Comparison of ENCODE assay signal across 5 cellular contexts in the genomic region with DNA sequence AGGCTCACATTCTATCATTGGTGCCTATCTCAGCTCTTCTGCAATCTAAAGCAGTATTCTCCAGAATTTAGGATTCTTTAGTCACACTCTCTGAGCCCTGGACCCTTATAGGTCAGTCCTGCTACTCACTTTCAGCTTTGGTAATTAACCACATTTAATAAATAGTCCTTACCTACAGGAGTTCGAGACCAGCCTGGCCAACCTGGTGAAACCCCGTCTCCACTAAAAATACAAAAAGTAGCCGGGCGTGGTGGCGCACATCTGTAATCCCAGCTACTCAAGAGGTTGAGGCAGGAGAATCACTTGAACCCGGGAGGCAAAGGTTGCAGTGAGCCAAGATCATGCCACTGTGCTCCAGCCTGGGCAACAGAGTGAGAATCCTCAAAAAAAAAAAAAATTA. TPM values are rescaled to one million over a fixed set of nuclear protein-coding genes. Genes with fewer than 3 reads are reported as not detected.
DNase-seq lines count a peak whose midpoint lies in the region; ATAC-seq, FAIRE-seq and TF ChIP-seq lines count a peak whose summit lies in the region.
"Not testable (repeated sequence)": the region's sequence is repeated elsewhere in the genome, so short reads cannot be mapped to it uniquely, and the experiment has no call there.

No MANE protein-coding gene starts in this region.

- WGBS in HepG2 (ENCODE audit: low lambda C conversion rate), result 100% methylated on average over 6 of the region's 6 CpGs

- H3K9me3 Mint-ChIP-seq in activated CD8-positive, alpha-beta T cell treated with anti-CD3 and anti-CD28 coated beads for 36 hours; activated naive CD8-positive, alpha-beta T cell (ENCODE audit: low read depth); stimulated activated effector memory CD8-positive, alpha-beta T cell treated with anti-CD3 and anti-CD28 coated beads, Interleukin-12 subunit alpha, Interleukin-12 subunit beta, amount 100 ng/mL, for 72 hours: not testable (repeated sequence)

- not testable (repeated sequence) for TF ChIP-seq RAD21 in HepG2 (CRISPR knock-in tag; IDR thresholded peaks at IDR 0.05)

- CTCF ChIA-PET in activated CD8-positive, alpha-beta T cell treated with anti-CD3 and anti-CD28 coated beads for 36 hours (lab: Charles Lee), result interaction anchor here (1.0 kb wide), 1 partner anchor 55 kb away, joined by 3 read pairs; a partner anchor contains a TSS
- CTCF ChIA-PET in HepG2 (lab: Yijun Ruan, JAX; ENCODE audit: low intra/inter-chr PET ratio, low total read pairs), result not testable (repeated sequence)

- intact Hi-C loops in activated CD8-positive, alpha-beta T cell treated with anti-CD3 and anti-CD28 coated beads for 36 hours (cut with micrococcal nuclease); HepG2 (cut with micrococcal nuclease; ENCODE audit: unreplicated experiment): not testable (repeated sequence)

- peaks cover 20% of the 10 kb centered on the region for H4K20me1 ChIP-seq in HepG2 (ENCODE audit: insufficient read depth, low read length)

- H3K27me3 ChIP-seq in SJSA1 (replicated peaks); HepG2 (ENCODE audit: control insufficient read depth in 1 of 2, insufficient read depth in 2 of 2, low read length in 2 of 2): not testable (repeated sequence)

- peak overlapping the region; percentile 57 for H3K27ac Mint-ChIP-seq in activated CD8-positive, alpha-beta T cell treated with anti-CD3 and anti-CD28 coated beads for 36 hours
- peak overlapping the region; percentile 80 for H3K27ac Mint-ChIP-seq in activated naive CD8-positive, alpha-beta T cell
- H3K27ac Mint-ChIP-seq in stimulated activated effector memory CD8-positive, alpha-beta T cell treated with anti-CD3 and anti-CD28 coated beads, Interleukin-12 subunit alpha, Interleukin-12 subunit beta, amount 100 ng/mL, for 72 hours, result peak overlapping the region; percentile 78

- peaks cover 23% of the 10 kb centered on the region for H3K4me1 Mint-ChIP-seq in activated CD8-positive, alpha-beta T cell treated with anti-CD3 and anti-CD28 coated beads for 36 hours (ENCODE audit: low read depth)
- peaks cover 23% of the 10 kb centered on the region for H3K4me1 Mint-ChIP-seq in activated naive CD8-positive, alpha-beta T cell (ENCODE audit: low read depth)
- H3K4me1 Mint-ChIP-seq in stimulated activated effector memory CD8-positive, alpha-beta T cell treated with anti-CD3 and anti-CD28 coated beads, Interleukin-12 subunit alpha, Interleukin-12 subunit beta, amount 100 ng/mL, for 72 hours, result peaks cover 31% of the 10 kb centered on the region

- peaks cover 100% of the 10 kb centered on the region for H3K36me3 ChIP-seq in SJSA1
- peaks cover 32 to 77% of the 10 kb centered on the region in 2 experiments for H3K36me3 ChIP-seq in HepG2 (replicated peaks in 1 of 2; ENCODE audit: control insufficient read depth in 1 of 2, insufficient read depth in 2 of 2, low read length in 2 of 2)

- ATAC-seq in activated CD8-positive, alpha-beta T cell treated with anti-CD3 and anti-CD28 coated beads for 36 hours; HepG2; stimulated activated effector memory CD8-positive, alpha-beta T cell treated with anti-CD3 and anti-CD28 coated beads, Interleukin-12 subunit alpha, Interleukin-12 subunit beta, amount 100 ng/mL, for 72 hours: not testable (repeated sequence)

- not testable (repeated sequence) for H3K4me2 ChIP-seq in HepG2 (ENCODE audit: low read depth, low read length)

- H3K27ac ChIP-seq in SJSA1; HepG2 (ENCODE audit: extremely low read length, insufficient read depth, low read length): not testable (repeated sequence)

- TF ChIP-seq POLR2A in HepG2 (IDR thresholded peaks at IDR 0.05; ENCODE audit: insufficient read depth in 1 of 2, low read depth in 2 of 2, low read length in 2 of 2), result not testable (repeated sequence)

- BruUV-seq in HepG2 (replicated peaks; lab: Mats Ljungman, UMichigan), result not testable (repeated sequence)

- not testable (repeated sequence) for TF ChIP-seq CTCF in activated CD8-positive, alpha-beta T cell treated with anti-CD3 and anti-CD28 coated beads for 36 hours (IDR thresholded peaks at IDR 0.05); HepG2 (CRISPR knock-in tag; IDR thresholded peaks at IDR 0.05)

- not testable (repeated sequence) for H3K4me3 Mint-ChIP-seq in activated CD8-positive, alpha-beta T cell treated with anti-CD3 and anti-CD28 coated beads for 36 hours; activated naive CD8-positive, alpha-beta T cell; stimulated activated effector memory CD8-positive, alpha-beta T cell treated with anti-CD3 and anti-CD28 coated beads, Interleukin-12 subunit alpha, Interleukin-12 subunit beta, amount 100 ng/mL, for 72 hours

- not testable (repeated sequence) for H3K79me2 ChIP-seq in HepG2 (ENCODE audit: insufficient read depth, low read length)

- H3K4me1 ChIP-seq in SJSA1 (replicated peaks) (peaks cover 18% of the 10 kb centered on the region), HepG2 (ENCODE audit: insufficient read depth, low read length) (peaks cover 12% of the 10 kb centered on the region)

- in situ Hi-C loops in HepG2 (cut with HindIII; ENCODE audit: extremely low pct_ligation_motif_present, low pct_unique_long_range_greater_than_20kb), result not testable (repeated sequence)

- peak; percentile 78 to 89 for DNase-seq in SJSA1 (ENCODE audit: low read depth in 1 of 2, low spot score in 2 of 2)
- not testable (repeated sequence) for DNase-seq in activated CD8-positive, alpha-beta T cell treated with anti-CD3 and anti-CD28 coated beads for 36 hours; HepG2 (ENCODE audit: low spot score); stimulated activated effector memory CD8-positive, alpha-beta T cell treated with anti-CD3 and anti-CD28 coated beads, Interleukin-12 subunit alpha, Interleukin-12 subunit beta, amount 100 ng/mL, for 72 hours (ENCODE audit: low spot score in 2 of 2)

- not testable (repeated sequence) for FAIRE-seq in HepG2 (lab: Jason Lieb, UNC)

- H3K36me3 Mint-ChIP-seq in activated CD8-positive, alpha-beta T cell treated with anti-CD3 and anti-CD28 coated beads for 36 hours (ENCODE audit: low read depth), result peaks cover 72% of the 10 kb centered on the region
- H3K36me3 Mint-ChIP-seq in activated naive CD8-positive, alpha-beta T cell, result not testable (repeated sequence)
- peaks cover 100% of the 10 kb centered on the region for H3K36me3 Mint-ChIP-seq in stimulated activated effector memory CD8-positive, alpha-beta T cell treated with anti-CD3 and anti-CD28 coated beads, Interleukin-12 subunit alpha, Interleukin-12 subunit beta, amount 100 ng/mL, for 72 hours

- not testable (repeated sequence) for H3K27me3 Mint-ChIP-seq in activated CD8-positive, alpha-beta T cell treated with anti-CD3 and anti-CD28 coated beads for 36 hours; activated naive CD8-positive, alpha-beta T cell

- H3K9me3 ChIP-seq in SJSA1 (replicated peaks); HepG2 (ENCODE audit: low read length): not testable (repeated sequence)

- not testable (repeated sequence) for TF ChIP-seq EP300 in HepG2 (IDR thresholded peaks at IDR 0.05; ENCODE audit: low read depth in 2 of 2, low read length in 2 of 2); HepG2 (CRISPR knock-in tag; IDR thresholded peaks at IDR 0.05; ENCODE audit: borderline replicate concordance)

- H2AFZ ChIP-seq in HepG2 (ENCODE audit: low read length), result not testable (repeated sequence)

- H3K4me3 ChIP-seq in SJSA1; HepG2 (replicated peaks in 1 of 3; ENCODE audit: insufficient read depth in 1 of 3, low read depth in 2 of 3, low read length in 3 of 3): not testable (repeated sequence)

- not testable (repeated sequence) for H3K9ac ChIP-seq in HepG2 (ENCODE audit: insufficient read depth, low read depth, low read length)

- POLR2A ChIA-PET in activated CD8-positive, alpha-beta T cell treated with anti-CD3 and anti-CD28 coated beads for 36 hours (lab: Charles Lee), result interaction anchor here (2.0 kb wide), 1 partner anchor 34 kb away, joined by 6 read pairs; a partner anchor contains a TSS
- POLR2A ChIA-PET in HepG2 (lab: Yijun Ruan, JAX), result not testable (repeated sequence)

RNA-seq across cellular contexts. Expression of a gene that starts 6.6 kb away (rescaled TPM):
- 564 and 686 TPM in 2 replicates for total RNA-seq in SJSA1 (2014; rRNA removed; shearing (Covaris generic))
- total RNA-seq in activated CD8-positive, alpha-beta T cell treated with anti-CD3 and anti-CD28 coated beads for 36 hours, result 10 to 100 TPM; 28.0 TPM
- 17.5 and 27.5 TPM in 2 replicates for total RNA-seq in HepG2 (2016; rRNA removed; fragmentation: Illumina TruSeq; extraction: Trizol)
- total RNA-seq in HepG2 (2016; cell fraction: cytosol; rRNA removed; fragmentation: Illumina TruSeq; extraction: Trizol; ENCODE audit: low read depth), result 13.2 and 15.7 TPM in 2 replicates
- 20.9 and 30.4 TPM in 2 replicates for total RNA-seq in HepG2 (2016; cell fraction: insoluble cytoplasmic fraction; rRNA removed; fragmentation: Illumina TruSeq; extraction: Trizol)
- total RNA-seq in HepG2 (2016; cell fraction: membrane; rRNA removed; fragmentation: Illumina TruSeq; extraction: Trizol), result 15.9 and 19.3 TPM in 2 replicates
- 37.8 and 43.6 TPM in 2 replicates for total RNA-seq in HepG2 (2016; cell fraction: nucleus; rRNA removed; fragmentation: Illumina TruSeq; extraction: Trizol)
- 45.2 and 48.7 TPM in 2 replicates for polyA plus RNA-seq in HepG2 (2011; rRNA removed)
- 22.9 and 23.5 TPM in 2 replicates for polyA plus RNA-seq in HepG2 (2011; cell fraction: cytosol; rRNA removed)
- polyA plus RNA-seq in HepG2 (2011; cell fraction: nucleus; rRNA removed), result 90.1 and 90.7 TPM in 2 replicates
- polyA plus RNA-seq in HepG2 (2012), result 29.8 and 51.1 TPM in 2 replicates
- polyA plus RNA-seq in HepG2 (2016; cell fraction: cytosol; fragmentation: Illumina TruSeq; extraction: Trizol; ENCODE audit: low read depth), result 8.3 and 8.5 TPM in 2 replicates
- 16.7 and 17.7 TPM in 2 replicates for polyA plus RNA-seq in HepG2 (2016; cell fraction: insoluble cytoplasmic fraction; fragmentation: Illumina TruSeq; extraction: Trizol; ENCODE audit: low read depth)
- 9.9 and 11.5 TPM in 2 replicates for polyA plus RNA-seq in HepG2 (2016; cell fraction: membrane; fragmentation: Illumina TruSeq; extraction: Trizol; ENCODE audit: low read depth)
- 85.6 and 93.4 TPM in 2 replicates for polyA plus RNA-seq in HepG2 (2016; cell fraction: nucleus; fragmentation: Illumina TruSeq; extraction: Trizol; ENCODE audit: insufficient read depth, low read depth)
- polyA minus RNA-seq in HepG2 (2011; rRNA and poly(A)+ RNA removed; ENCODE audit: low replicate concordance), result 11.9 and 14.2 TPM in 2 replicates
- 6.3 and 7.4 TPM in 2 replicates for polyA minus RNA-seq in HepG2 (2011; cell fraction: cytosol; rRNA and poly(A)+ RNA removed)
- polyA minus RNA-seq in HepG2 (2011; cell fraction: nucleus; rRNA and poly(A)+ RNA removed), result 43.4 and 45.6 TPM in 2 replicates

RNA-seq across cellular contexts. Expression of a gene that starts 8.9 kb away (rescaled TPM):
- total RNA-seq in SJSA1 (2014; rRNA removed; shearing (Covaris generic)), result 63.3 and 70.5 TPM in 2 replicates
- 10 to 100 TPM; 46.5 to 47.3 TPM for total RNA-seq in activated CD8-positive, alpha-beta T cell treated with anti-CD3 and anti-CD28 coated beads for 36 hours
- total RNA-seq in HepG2 (2016; rRNA removed; fragmentation: Illumina TruSeq; extraction: Trizol), result 4.1 and 5.1 TPM in 2 replicates
- total RNA-seq in HepG2 (2016; cell fraction: cytosol; rRNA removed; fragmentation: Illumina TruSeq; extraction: Trizol; ENCODE audit: low read depth), result 4.8 and 5.3 TPM in 2 replicates
- 4.0 and 5.3 TPM in 2 replicates for total RNA-seq in HepG2 (2016; cell fraction: insoluble cytoplasmic fraction; rRNA removed; fragmentation: Illumina TruSeq; extraction: Trizol)
- total RNA-seq in HepG2 (2016; cell fraction: membrane; rRNA removed; fragmentation: Illumina TruSeq; extraction: Trizol), result 6.2 and 8.8 TPM in 2 replicates
- 6.5 and 10.2 TPM in 2 replicates for total RNA-seq in HepG2 (2016; cell fraction: nucleus; rRNA removed; fragmentation: Illumina TruSeq; extraction: Trizol)
- 5.9 and 6.1 TPM in 2 replicates for polyA plus RNA-seq in HepG2 (2011; rRNA removed)
- 1.1 and 1.8 TPM in 2 replicates for polyA plus RNA-seq in HepG2 (2011; cell fraction: cytosol; rRNA removed)
- polyA plus RNA-seq in HepG2 (2011; cell fraction: nucleus; rRNA removed), result 36.0 and 45.9 TPM in 2 replicates
- 22.8 and 22.9 TPM in 2 replicates for polyA plus RNA-seq in HepG2 (2012)
- polyA plus RNA-seq in HepG2 (2016; cell fraction: cytosol; fragmentation: Illumina TruSeq; extraction: Trizol; ENCODE audit: low read depth), result 3.4 and 4.1 TPM in 2 replicates
- polyA plus RNA-seq in HepG2 (2016; cell fraction: insoluble cytoplasmic fraction; fragmentation: Illumina TruSeq; extraction: Trizol; ENCODE audit: low read depth), result 15.7 and 15.8 TPM in 2 replicates
- 16.1 and 18.3 TPM in 2 replicates for polyA plus RNA-seq in HepG2 (2016; cell fraction: membrane; fragmentation: Illumina TruSeq; extraction: Trizol; ENCODE audit: low read depth)
- polyA plus RNA-seq in HepG2 (2016; cell fraction: nucleus; fragmentation: Illumina TruSeq; extraction: Trizol; ENCODE audit: insufficient read depth, low read depth), result 57.7 and 62.7 TPM in 2 replicates
- 5.7 and 10.6 TPM in 2 replicates for polyA minus RNA-seq in HepG2 (2011; rRNA and poly(A)+ RNA removed; ENCODE audit: low replicate concordance)
- polyA minus RNA-seq in HepG2 (2011; cell fraction: cytosol; rRNA and poly(A)+ RNA removed), result 5.4 and 10.1 TPM in 2 replicates
- polyA minus RNA-seq in HepG2 (2011; cell fraction: nucleus; rRNA and poly(A)+ RNA removed), result 15.7 and 16.7 TPM in 2 replicates

RNA-seq across cellular contexts. Expression of a gene that starts 25.8 kb away (rescaled TPM):
- total RNA-seq in SJSA1 (2014; rRNA removed; shearing (Covaris generic)), result 3,352 and 4,750 TPM in 2 replicates
- total RNA-seq in activated CD8-positive, alpha-beta T cell treated with anti-CD3 and anti-CD28 coated beads for 36 hours, result 100 to 1,000 TPM; 343 to 345 TPM
- 177 and 181 TPM in 2 replicates for total RNA-seq in HepG2 (2016; rRNA removed; fragmentation: Illumina TruSeq; extraction: Trizol)
- 69.2 and 77.6 TPM in 2 replicates for total RNA-seq in HepG2 (2016; cell fraction: cytosol; rRNA removed; fragmentation: Illumina TruSeq; extraction: Trizol; ENCODE audit: low read depth)
- total RNA-seq in HepG2 (2016; cell fraction: insoluble cytoplasmic fraction; rRNA removed; fragmentation: Illumina TruSeq; extraction: Trizol), result 178 and 182 TPM in 2 replicates
- 116 and 124 TPM in 2 replicates for total RNA-seq in HepG2 (2016; cell fraction: membrane; rRNA removed; fragmentation: Illumina TruSeq; extraction: Trizol)
- total RNA-seq in HepG2 (2016; cell fraction: nucleus; rRNA removed; fragmentation: Illumina TruSeq; extraction: Trizol), result 147 and 177 TPM in 2 replicates
- polyA plus RNA-seq in HepG2 (2011; rRNA removed), result 115 and 167 TPM in 2 replicates
- 90.1 and 98.7 TPM in 2 replicates for polyA plus RNA-seq in HepG2 (2011; cell fraction: cytosol; rRNA removed)
- polyA plus RNA-seq in HepG2 (2011; cell fraction: nucleus; rRNA removed), result 450 and 538 TPM in 2 replicates
- polyA plus RNA-seq in HepG2 (2012), result 160 and 209 TPM in 2 replicates
- 68.2 and 75.1 TPM in 2 replicates for polyA plus RNA-seq in HepG2 (2016; cell fraction: cytosol; fragmentation: Illumina TruSeq; extraction: Trizol; ENCODE audit: low read depth)
- polyA plus RNA-seq in HepG2 (2016; cell fraction: insoluble cytoplasmic fraction; fragmentation: Illumina TruSeq; extraction: Trizol; ENCODE audit: low read depth), result 150 and 162 TPM in 2 replicates
- polyA plus RNA-seq in HepG2 (2016; cell fraction: membrane; fragmentation: Illumina TruSeq; extraction: Trizol; ENCODE audit: low read depth), result 87.9 and 114 TPM in 2 replicates
- 239 and 240 TPM in 2 replicates for polyA plus RNA-seq in HepG2 (2016; cell fraction: nucleus; fragmentation: Illumina TruSeq; extraction: Trizol; ENCODE audit: insufficient read depth, low read depth)
- polyA minus RNA-seq in HepG2 (2011; rRNA and poly(A)+ RNA removed; ENCODE audit: low replicate concordance), result 242 and 269 TPM in 2 replicates
- 76.3 and 117 TPM in 2 replicates for polyA minus RNA-seq in HepG2 (2011; cell fraction: cytosol; rRNA and poly(A)+ RNA removed)
- polyA minus RNA-seq in HepG2 (2011; cell fraction: nucleus; rRNA and poly(A)+ RNA removed), result 213 and 244 TPM in 2 replicates

RNA-seq across cellular contexts. Expression of a gene that starts 33.3 kb away (rescaled TPM):
- 3,855 and 4,325 TPM in 2 replicates for total RNA-seq in SJSA1 (2014; rRNA removed; shearing (Covaris generic))
- 10 to 100 TPM; 66.2 to 68.6 TPM for total RNA-seq in activated CD8-positive, alpha-beta T cell treated with anti-CD3 and anti-CD28 coated beads for 36 hours
- 72.0 and 75.5 TPM in 2 replicates for total RNA-seq in HepG2 (2016; rRNA removed; fragmentation: Illumina TruSeq; extraction: Trizol)
- total RNA-seq in HepG2 (2016; cell fraction: cytosol; rRNA removed; fragmentation: Illumina TruSeq; extraction: Trizol; ENCODE audit: low read depth), result 16.3 and 20.3 TPM in 2 replicates
- total RNA-seq in HepG2 (2016; cell fraction: insoluble cytoplasmic fraction; rRNA removed; fragmentation: Illumina TruSeq; extraction: Trizol), result 63.9 and 76.9 TPM in 2 replicates
- 38.0 and 40.0 TPM in 2 replicates for total RNA-seq in HepG2 (2016; cell fraction: membrane; rRNA removed; fragmentation: Illumina TruSeq; extraction: Trizol)
- 43.6 and 51.0 TPM in 2 replicates for total RNA-seq in HepG2 (2016; cell fraction: nucleus; rRNA removed; fragmentation: Illumina TruSeq; extraction: Trizol)
- polyA plus RNA-seq in HepG2 (2011; rRNA removed), result 77.4 and 85.7 TPM in 2 replicates
- 82.2 and 86.7 TPM in 2 replicates for polyA plus RNA-seq in HepG2 (2011; cell fraction: cytosol; rRNA removed)
- 67.6 and 71.9 TPM in 2 replicates for polyA plus RNA-seq in HepG2 (2011; cell fraction: nucleus; rRNA removed)
- 70.0 and 93.9 TPM in 2 replicates for polyA plus RNA-seq in HepG2 (2012)
- polyA plus RNA-seq in HepG2 (2016; cell fraction: cytosol; fragmentation: Illumina TruSeq; extraction: Trizol; ENCODE audit: low read depth), result 26.7 and 27.0 TPM in 2 replicates
- 106 and 134 TPM in 2 replicates for polyA plus RNA-seq in HepG2 (2016; cell fraction: insoluble cytoplasmic fraction; fragmentation: Illumina TruSeq; extraction: Trizol; ENCODE audit: low read depth)
- polyA plus RNA-seq in HepG2 (2016; cell fraction: membrane; fragmentation: Illumina TruSeq; extraction: Trizol; ENCODE audit: low read depth), result 43.7 and 48.7 TPM in 2 replicates
- polyA plus RNA-seq in HepG2 (2016; cell fraction: nucleus; fragmentation: Illumina TruSeq; extraction: Trizol; ENCODE audit: insufficient read depth, low read depth), result 110 and 115 TPM in 2 replicates
- polyA minus RNA-seq in HepG2 (2011; rRNA and poly(A)+ RNA removed; ENCODE audit: low replicate concordance), result 76.1 and 154 TPM in 2 replicates
- polyA minus RNA-seq in HepG2 (2011; cell fraction: cytosol; rRNA and poly(A)+ RNA removed), result 60.3 and 62.5 TPM in 2 replicates
- 49.6 and 54.1 TPM in 2 replicates for polyA minus RNA-seq in HepG2 (2011; cell fraction: nucleus; rRNA and poly(A)+ RNA removed)

RNA-seq across cellular contexts. Expression of a gene that starts 34.0 kb away (rescaled TPM):
- 30.6 TPM in 2 replicates for total RNA-seq in SJSA1 (2014; rRNA removed; shearing (Covaris generic))
- total RNA-seq in activated CD8-positive, alpha-beta T cell treated with anti-CD3 and anti-CD28 coated beads for 36 hours, result 100 to 1,000 TPM; 125 to 128 TPM
- 0.18 TPM in 1 of 2 replicates, not detected in the other for total RNA-seq in HepG2 (2016; rRNA removed; fragmentation: Illumina TruSeq; extraction: Trizol)
- not detected in 2 replicates for total RNA-seq in HepG2 (2016; cell fraction: cytosol; rRNA removed; fragmentation: Illumina TruSeq; extraction: Trizol; ENCODE audit: low read depth)
- total RNA-seq in HepG2 (2016; cell fraction: insoluble cytoplasmic fraction; rRNA removed; fragmentation: Illumina TruSeq; extraction: Trizol), result 0.32 TPM in 1 of 2 replicates, not detected in the other
- total RNA-seq in HepG2 (2016; cell fraction: membrane; rRNA removed; fragmentation: Illumina TruSeq; extraction: Trizol), result not detected in 2 replicates
- total RNA-seq in HepG2 (2016; cell fraction: nucleus; rRNA removed; fragmentation: Illumina TruSeq; extraction: Trizol), result not detected in 2 replicates
- polyA plus RNA-seq in HepG2 (2011; rRNA removed), result 0.95 and 1.2 TPM in 2 replicates
- 0.33 and 0.40 TPM in 2 replicates for polyA plus RNA-seq in HepG2 (2011; cell fraction: cytosol; rRNA removed)
- 3.1 and 5.5 TPM in 2 replicates for polyA plus RNA-seq in HepG2 (2011; cell fraction: nucleus; rRNA removed)
- 0.39 and 0.55 TPM in 2 replicates for polyA plus RNA-seq in HepG2 (2012)
- polyA plus RNA-seq in HepG2 (2016; cell fraction: cytosol; fragmentation: Illumina TruSeq; extraction: Trizol; ENCODE audit: low read depth), result not detected in 2 replicates
- polyA plus RNA-seq in HepG2 (2016; cell fraction: insoluble cytoplasmic fraction; fragmentation: Illumina TruSeq; extraction: Trizol; ENCODE audit: low read depth), result 0.17 TPM in 1 of 2 replicates, not detected in the other
- polyA plus RNA-seq in HepG2 (2016; cell fraction: membrane; fragmentation: Illumina TruSeq; extraction: Trizol; ENCODE audit: low read depth), result 0.15 TPM in 1 of 2 replicates, not detected in the other
- polyA plus RNA-seq in HepG2 (2016; cell fraction: nucleus; fragmentation: Illumina TruSeq; extraction: Trizol; ENCODE audit: insufficient read depth, low read depth), result 0.51 and 0.87 TPM in 2 replicates
- 0.44 TPM in 1 of 2 replicates, not detected in the other for polyA minus RNA-seq in HepG2 (2011; rRNA and poly(A)+ RNA removed; ENCODE audit: low replicate concordance)
- polyA minus RNA-seq in HepG2 (2011; cell fraction: cytosol; rRNA and poly(A)+ RNA removed), result not detected in 2 replicates
- 0.64 and 1.7 TPM in 2 replicates for polyA minus RNA-seq in HepG2 (2011; cell fraction: nucleus; rRNA and poly(A)+ RNA removed)

Comparison
In these comparisons a context has a peak if more than half of its experiments do, and no peak if none do; other contexts are left out.
1. RNA of a gene that starts 6.6 kb away (total RNA-seq): 564 to 686 TPM in SJSA1; 28.0 TPM in activated CD8-positive, alpha-beta T cell treated with anti-CD3 and anti-CD28 coated beads for 36 hours and 13.2 to 43.6 TPM in HepG2; every median in the first group is over 10 times any median in the second.
2. Peak in every context shown above with its lines, with median percentiles within 50 percentile points of each other: H3K27ac Mint-ChIP-seq.